ENCODE assay signal across 2 cellular contexts in genomic region chr2:174312581-174313234, GRCh38.
A peak's percentile ranks its signal among the peaks of the same experiment; 100 is the strongest.
TF ChIP-seq lines count a peak whose summit lies in the region.

No MANE protein-coding gene starts in this region.

TF ChIP-seq in HepG2, 621 proteins besides CTCF, POLR2A, EP300 and RAD21:
- TF ChIP-seq SMYD3 (CRISPR knock-in tag; IDR thresholded peaks at IDR 0.05) (no peak), NR0B2 (CRISPR knock-in tag; IDR thresholded peaks at IDR 0.05) (no peak), ZNF580 (CRISPR knock-in tag; IDR thresholded peaks at IDR 0.05; ENCODE audit: borderline replicate concordance, low read depth) (no peak), IRF1 (CRISPR knock-in tag; IDR thresholded peaks at IDR 0.05; ENCODE audit: low read depth) (no peak), ZNF207 (IDR thresholded peaks at IDR 0.05; ENCODE audit: borderline replicate concordance) (no peak), ZFP36L2 (CRISPR knock-in tag; IDR thresholded peaks at IDR 0.05) (no peak), MXD1 (CRISPR knock-in tag; IDR thresholded peaks at IDR 0.05) (no peak), TGIF2 (CRISPR knock-in tag; IDR thresholded peaks at IDR 0.05) (no peak), ESRRA (CRISPR knock-in tag; IDR thresholded peaks at IDR 0.05; ENCODE audit: low read depth) (no peak), ARID5B (CRISPR knock-in tag; IDR thresholded peaks at IDR 0.05) (no peak), ATF7 (IDR thresholded peaks at IDR 0.05) (peak; percentile 75), ATF7 (CRISPR knock-in tag; IDR thresholded peaks at IDR 0.05) (no peak), LCORL (IDR thresholded peaks at IDR 0.05) (peak; percentile 67; the same call in 1 of the 2 replicates), LCORL (CRISPR knock-in tag; IDR thresholded peaks at IDR 0.05) (no peak)

TF ChIP-seq in endothelial cell of umbilical vein, 7 proteins besides CTCF, POLR2A, EP300 and RAD21:
- TF ChIP-seq GATA2 (IDR thresholded peaks at IDR 0.05; ENCODE audit: insufficient read depth, insufficient read length, low read depth, low read length) (no peak), MAX (IDR thresholded peaks at IDR 0.05; ENCODE audit: insufficient read depth, insufficient read length) (no peak), MYC (IDR thresholded peaks at IDR 0.05; ENCODE audit: low read depth, low read length) (no peak), POLR2AphosphoS5 (IDR thresholded peaks at IDR 0.05; ENCODE audit: insufficient read depth, low read depth, low read length) (no peak), FOS (IDR thresholded peaks at IDR 0.05; ENCODE audit: borderline replicate concordance, insufficient read depth, low read length) (no peak), JUN (IDR thresholded peaks at IDR 0.05; ENCODE audit: borderline replicate concordance, insufficient read depth, insufficient read length, low read depth) (no peak), EZH2 (IDR thresholded peaks at IDR 0.05; ENCODE audit: borderline replicate concordance, low read depth, low read length, severe bottlenecking) (no peak)
TF ChIP-seq in endothelial cell of umbilical vein: peak in this region for 0.
